ENCODE assay signal across 1 cellular context in genomic region chr17:73369817-73370490, GRCh38.
TF ChIP-seq lines count a peak whose summit lies in the region.
"Not testable (repeated sequence)": the region's sequence is repeated elsewhere in the genome, so short reads cannot be mapped to it uniquely, and the experiment has no call there.

No MANE protein-coding gene starts in this region.

TF ChIP-seq in K562, 482 proteins besides CTCF, POLR2A, EP300 and RAD21 (continued from another document):
- TF ChIP-seq JUND (IDR thresholded peaks at IDR 0.05; ENCODE audit: borderline replicate concordance, low read depth, low read length) (peak; percentile 9; the same call in 1 of the 2 replicates), ARID2 (IDR thresholded peaks at IDR 0.05) (peak; percentile 92), HDGF (IDR thresholded peaks at IDR 0.05) (0 out of 2 replicates have a peak, but pooled peaks have one; percentile 40), MYC (IDR thresholded peaks at IDR 0.05; ENCODE audit: low read depth, low read length) (peak; percentile 45), MNT (conservative IDR thresholded peaks at IDR 0.05) (peak in 1 of 2 experiments; percentile 58; a peak in 1 of 4 replicates), CC2D1A (IDR thresholded peaks at IDR 0.05) (peak; percentile 75), RB1 (IDR thresholded peaks at IDR 0.05; ENCODE audit: low read depth) (peak; percentile 45; the same call in 1 of the 2 replicates), DPF2 (IDR thresholded peaks at IDR 0.05) (0 out of 2 replicates have a peak, but pooled peaks have one; percentile 17), MAZ (CRISPR knock-in tag; conservative IDR thresholded peaks at IDR 0.05 in 1 of 2, IDR thresholded peaks at IDR 0.05 in 1 of 2) (peak in 1 of 2 experiments; percentile 26; a peak in 1 of 4 replicates), TOE1 (IDR thresholded peaks at IDR 0.05; ENCODE audit: borderline replicate concordance) (0 out of 2 replicates have a peak, but pooled peaks have one; percentile 48), TFAP4 (CRISPR knock-in tag; IDR thresholded peaks at IDR 0.05; ENCODE audit: borderline replicate concordance) (peak; percentile 99)
- not testable (repeated sequence) for TF ChIP-seq JUND (tag; IDR thresholded peaks at IDR 0.05; ENCODE audit: borderline replicate concordance, low read depth, low read length); MYC (CRISPR knock-in tag; IDR thresholded peaks at IDR 0.05; ENCODE audit: borderline replicate concordance, low read depth); TOE1 (CRISPR knock-in tag; IDR thresholded peaks at IDR 0.05; ENCODE audit: borderline replicate concordance, low read depth)
- TF ChIP-seq, protein P1, sequence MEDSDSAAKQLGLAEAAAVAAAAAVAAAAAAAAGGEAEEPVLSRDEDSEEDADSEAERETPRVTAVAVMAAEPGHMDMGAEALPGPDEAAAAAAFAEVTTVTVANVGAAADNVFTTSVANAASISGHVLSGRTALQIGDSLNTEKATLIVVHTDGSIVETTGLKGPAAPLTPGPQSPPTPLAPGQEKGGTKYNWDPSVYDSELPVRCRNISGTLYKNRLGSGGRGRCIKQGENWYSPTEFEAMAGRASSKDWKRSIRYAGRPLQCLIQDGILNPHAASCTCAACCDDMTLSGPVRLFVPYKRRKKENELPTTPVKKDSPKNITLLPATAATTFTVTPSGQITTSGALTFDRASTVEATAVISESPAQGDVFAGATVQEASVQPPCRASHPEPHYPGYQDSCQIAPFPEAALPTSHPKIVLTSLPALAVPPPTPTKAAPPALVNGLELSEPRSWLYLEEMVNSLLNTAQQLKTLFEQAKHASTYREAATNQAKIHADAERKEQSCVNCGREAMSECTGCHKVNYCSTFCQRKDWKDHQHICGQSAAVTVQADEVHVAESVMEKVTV (CRISPR knock-in tag; IDR thresholded peaks at IDR 0.05), result peak; percentile 95
